ENCODE assay signal across 1 cellular context in genomic region chr9:19102631-19103345, GRCh38.
TF ChIP-seq lines count a peak whose summit lies in the region.

HAUS6 (minus strand) TSS chr9:19102904; CDS start chr9:19102651, 253 bp downstream.

TF ChIP-seq in HepG2, 621 proteins besides CTCF, POLR2A, EP300 and RAD21 (continued from another document and continues in another):
- TF ChIP-seq CCDC6 (CRISPR knock-in tag; IDR thresholded peaks at IDR 0.05) (peak; percentile 81; the same call in 1 of the 2 replicates), HNF1A (IDR thresholded peaks at IDR 0.05; ENCODE audit: low read depth) (0 out of 2 replicates have a peak, but pooled peaks have one; percentile 19), HNF1A (CRISPR knock-in tag; IDR thresholded peaks at IDR 0.05; ENCODE audit: borderline replicate concordance) (no peak), POLR2G (IDR thresholded peaks at IDR 0.05; ENCODE audit: low read depth, low read length) (peak; percentile 88), MYPOP (CRISPR knock-in tag; IDR thresholded peaks at IDR 0.05) (peak; percentile 82), KAT8 (CRISPR knock-in tag; IDR thresholded peaks at IDR 0.05) (peak; percentile 93), NFIC (IDR thresholded peaks at IDR 0.05; ENCODE audit: low read length) (no peak), RFXANK (CRISPR knock-in tag; IDR thresholded peaks at IDR 0.05) (peak; percentile 59; the same call in 1 of the 2 replicates), ZNF710 (CRISPR knock-in tag; IDR thresholded peaks at IDR 0.05; ENCODE audit: borderline replicate concordance) (no peak; the same call in 1 of the 2 replicates), ZMYM2 (CRISPR knock-in tag; IDR thresholded peaks at IDR 0.05) (no peak), ZBED4 (CRISPR knock-in tag; IDR thresholded peaks at IDR 0.05; ENCODE audit: borderline replicate concordance) (no peak), ERF (CRISPR knock-in tag; IDR thresholded peaks at IDR 0.05) (peak; percentile 83), SRSF9 (IDR thresholded peaks at IDR 0.05; ENCODE audit: borderline replicate concordance, insufficient read depth, low read depth, low read length, poor library complexity, severe bottlenecking) (no peak), ARNTL (CRISPR knock-in tag; IDR thresholded peaks at IDR 0.05) (no peak), ZNF672 (CRISPR knock-in tag; IDR thresholded peaks at IDR 0.05) (no peak), CENPX (CRISPR knock-in tag; IDR thresholded peaks at IDR 0.05) (no peak), SALL2 (CRISPR knock-in tag; IDR thresholded peaks at IDR 0.05) (peak; percentile 46; the same call in 1 of the 2 replicates), AHDC1 (CRISPR knock-in tag; IDR thresholded peaks at IDR 0.05; ENCODE audit: borderline replicate concordance) (no peak), SP5 (CRISPR knock-in tag; IDR thresholded peaks at IDR 0.05; ENCODE audit: borderline replicate concordance, low read depth) (no peak), FOXK1 (CRISPR knock-in tag; IDR thresholded peaks at IDR 0.05; ENCODE audit: borderline replicate concordance, low read depth) (peak; percentile 67; the same call in 1 of the 2 replicates), THRA (CRISPR knock-in tag; IDR thresholded peaks at IDR 0.05; ENCODE audit: borderline replicate concordance) (no peak; the same call in 1 of the 2 replicates), ZNF564 (CRISPR knock-in tag; IDR thresholded peaks at IDR 0.05) (no peak), FOXM1 (CRISPR knock-in tag; IDR thresholded peaks at IDR 0.05) (no peak), YEATS2 (CRISPR knock-in tag; IDR thresholded peaks at IDR 0.05; ENCODE audit: borderline replicate concordance) (peak; percentile 80), ZNF891 (CRISPR knock-in tag; IDR thresholded peaks at IDR 0.05) (0 out of 2 replicates have a peak, but pooled peaks have one; percentile 35), ZNF574 (CRISPR knock-in tag; IDR thresholded peaks at IDR 0.05) (peak; percentile 93), ZNF567 (CRISPR knock-in tag; IDR thresholded peaks at IDR 0.05; ENCODE audit: borderline replicate concordance) (0 out of 2 replicates have a peak, but pooled peaks have one; percentile 15), KDM4B (CRISPR knock-in tag; IDR thresholded peaks at IDR 0.05) (peak; percentile 42; the same call in 1 of the 2 replicates), MTA1 (CRISPR knock-in tag; IDR thresholded peaks at IDR 0.05; ENCODE audit: borderline replicate concordance) (no peak)
